In the genomic region with DNA sequence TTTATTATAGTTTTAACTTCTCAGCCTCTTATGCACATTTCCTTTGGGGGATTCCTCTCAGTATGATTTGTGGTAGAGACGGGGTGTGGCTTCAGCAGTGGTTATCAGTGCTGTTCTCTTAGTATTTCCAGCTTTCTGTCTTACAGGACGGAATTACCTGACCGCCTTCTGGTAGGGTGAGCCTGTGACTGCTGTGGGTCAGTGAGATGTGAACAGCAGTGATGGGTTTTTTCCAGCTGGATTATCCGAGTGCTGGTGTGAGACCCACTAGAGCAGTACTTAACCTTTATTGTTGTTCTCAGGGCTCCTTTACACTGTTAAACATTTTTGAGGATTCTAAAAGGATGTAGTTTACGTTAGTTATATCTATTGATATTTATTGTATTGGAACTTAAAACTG, we compare ENCODE assay signal across 23 cellular contexts.
"Had no signal": no experiment of that assay in that cellular context is flagged by ENCODE, and none has a peak within 500 bp of the region (broad histone marks: within the 10 kb centered on the region; RNA-seq: fewer than 3 reads in every experiment).

No MANE protein-coding gene starts in this region.

- H3K4me3 ChIP-seq: pancreas, prostate gland, right lobe of liver, sigmoid colon, stomach, thoracic aorta, thyroid gland, transverse colon, upper lobe of right lung, uterus had no signal

- H3K27ac ChIP-seq: neutrophil, pancreas, prostate gland, right lobe of liver, sigmoid colon, stomach, thoracic aorta, thyroid gland, transverse colon, upper lobe of right lung, uterus had no signal

- H3K4me1 ChIP-seq: pancreas, prostate gland, right lobe of liver, stomach, thyroid gland, transverse colon, upper lobe of right lung, uterus had no signal

- H3K27me3 ChIP-seq: neutrophil, pancreas, right lobe of liver, sigmoid colon, stomach, thyroid gland, transverse colon, upper lobe of right lung, uterus had no signal

- H3K9me3 ChIP-seq: neutrophil, pancreas, prostate gland, right lobe of liver, sigmoid colon, stomach, thoracic aorta, thyroid gland, transverse colon, upper lobe of right lung, uterus had no signal

- DNase-seq: naive thymus-derived CD4-positive, alpha-beta T cell; natural killer cell; nephron progenitor cell; nucleus accumbens; right cardiac atrium; right lobe of liver; sigmoid colon; small intestine; stimulated activated CD4-positive, alpha-beta T cell treated with anti-CD3 and anti-CD28 coated beads, Interleukin-15, amount 100 ng/mL, for 24 hours; stimulated activated CD4-positive, alpha-beta T cell treated with anti-CD3 and anti-CD28 coated beads, Interleukin-2, amount 100 ng/mL, for 24 hours; stimulated activated CD4-positive, alpha-beta T cell treated with anti-CD3 and anti-CD28 coated beads, Interleukin-2, amount 100 ng/mL, for 48 hours; stimulated activated CD4-positive, alpha-beta T cell treated with anti-CD3 and anti-CD28 coated beads, Interleukin-4, amount 100 ng/mL, for 24 hours; stimulated activated naive B cell treated with anti-CD40 and anti-IgM and Interleukin-4, amounts not matched to agents 10 μg/mL and 1 μg/mL and 100 μg/mL, for 72 hours; stimulated activated naive CD4-positive, alpha-beta T cell treated with Interleukin-2 at 50 U/mL for 16 hours; stomach; thyroid gland; transverse colon; upper lobe of right lung; uterus had no signal

- H3K36me3 ChIP-seq: neutrophil, pancreas, prostate gland, right lobe of liver, sigmoid colon, stomach, thoracic aorta, thyroid gland, transverse colon, upper lobe of right lung, uterus had no signal
